14 cellular contexts compared by ENCODE assay signal in the genomic region with DNA sequence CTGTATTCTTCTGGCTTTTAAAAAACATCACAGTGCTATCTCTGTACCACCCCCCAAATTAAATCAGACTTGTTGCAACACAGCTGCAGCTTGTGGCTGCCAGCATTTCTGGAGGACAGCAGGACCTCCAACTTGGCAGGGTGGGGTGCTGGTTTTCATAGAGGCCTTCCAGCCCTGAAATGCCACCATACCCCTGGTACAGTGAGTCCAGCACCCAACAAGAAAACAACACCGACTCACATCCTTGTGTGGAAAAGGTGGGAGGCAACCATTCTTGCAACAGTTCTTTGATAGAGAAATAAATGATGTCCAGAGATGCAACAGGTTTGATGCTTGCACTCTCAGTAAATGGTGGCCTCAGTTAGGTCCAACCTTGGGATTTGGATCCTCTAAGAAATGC.
DNase-seq lines count a peak whose midpoint lies in the region; ATAC-seq and TF ChIP-seq lines count a peak whose summit lies in the region.
"Had no signal": no experiment of that assay in that cellular context is flagged by ENCODE, and none has a peak within 500 bp of the region (broad histone marks: within the 10 kb centered on the region; RNA-seq: fewer than 3 reads in every experiment).

No MANE protein-coding gene starts in this region.

- CTCF ChIA-PET in A673 (lab: Charles Lee): interaction anchor here (0.6 kb wide), 1 partner anchor 23 kb away, joined by 3 read pairs; no protein-coding TSS in a partner anchor

- H3K36me3 Mint-ChIP-seq in stimulated activated effector memory CD8-positive, alpha-beta T cell treated with anti-CD3 and anti-CD28 coated beads, Interleukin-12 subunit alpha, Interleukin-12 subunit beta, amount 100 ng/mL, for 72 hours: no peaks in the 10 kb centered on the region

- H3K4me3 ChIP-seq in A673 (ENCODE audit: low read depth, low read length, poor library complexity, severe bottlenecking): no peak overlapping the region
- H3K4me3 ChIP-seq: GM12878, GM23248 had no signal

- peak overlapping the region; percentile 14 for H3K27ac Mint-ChIP-seq in stimulated activated effector memory CD8-positive, alpha-beta T cell treated with anti-CD3 and anti-CD28 coated beads, Interleukin-12 subunit alpha, Interleukin-12 subunit beta, amount 100 ng/mL, for 72 hours

- no peaks in the 10 kb centered on the region for H3K9me3 Mint-ChIP-seq in stimulated activated effector memory CD8-positive, alpha-beta T cell treated with anti-CD3 and anti-CD28 coated beads, Interleukin-12 subunit alpha, Interleukin-12 subunit beta, amount 100 ng/mL, for 72 hours

- no peak overlapping the region for H3K4me3 Mint-ChIP-seq in stimulated activated effector memory CD8-positive, alpha-beta T cell treated with anti-CD3 and anti-CD28 coated beads, Interleukin-12 subunit alpha, Interleukin-12 subunit beta, amount 100 ng/mL, for 72 hours

- ATAC-seq in SK-N-SH treated with all-trans-retinoic acid at 6 μM for 48 hours: no peak
- ATAC-seq in stimulated activated effector memory CD8-positive, alpha-beta T cell treated with anti-CD3 and anti-CD28 coated beads, Interleukin-12 subunit alpha, Interleukin-12 subunit beta, amount 100 ng/mL, for 72 hours: no peak
- ATAC-seq in GM19023 (IDR thresholded peaks at IDR 0.05; ENCODE audit: unreplicated experiment): no peak
- ATAC-seq: GM12878 had no signal

- no peak for DNase-seq in A673 (ENCODE audit: low spot score)
- peak in 36 of 42 donors; percentile 11 to 78 (median 40) for DNase-seq in head of caudate nucleus
- DNase-seq in stimulated activated effector memory CD8-positive, alpha-beta T cell treated with anti-CD3 and anti-CD28 coated beads, Interleukin-12 subunit alpha, Interleukin-12 subunit beta, amount 100 ng/mL, for 72 hours (ENCODE audit: low spot score in 2 of 2): no peak
- DNase-seq in DMS79 treated with DMSO at 0.1 percent for 48 hours (lab: John Stamatoyannopoulos, UW): no peak
- DNase-seq in SHP77 (lab: John Stamatoyannopoulos, UW): no peak
- DNase-seq in SKM-1 treated with dmso at 0.1 percent for 144 hours (lab: John Stamatoyannopoulos, UW; ENCODE audit: unreplicated experiment): no peak
- DNase-seq: GDM1, GM23248, HCEC 1CT, NCI-H1417 treated with DMSO at 0.1 percent for 48 hours, NCI-H2171 treated with DMSO at 0.1 percent for 48 hours had no signal

- no TSS peak for BruUV-seq in A673 (replicated peaks; lab: Mats Ljungman, UMichigan)

- no peaks in the 10 kb centered on the region for H3K27me3 ChIP-seq in A673 (replicated peaks; ENCODE audit: insufficient read depth, low read depth, low read length, poor library complexity)

- H3K36me3 ChIP-seq in A673 (ENCODE audit: insufficient read depth, low read length, poor library complexity, severe bottlenecking): no peaks in the 10 kb centered on the region

- intact Hi-C loops in A673 (cut with micrococcal nuclease; ENCODE audit: unreplicated experiment) (no loop called here), head of caudate nucleus (cut with DNase I) (no loop called here)

- TF ChIP-seq CTCF in A673 (conservative IDR thresholded peaks at IDR 0.05; ENCODE audit: low read depth, low read length): no peak

- H3K27ac ChIP-seq in A673 (ENCODE audit: low read depth, low read length, poor library complexity, severe bottlenecking): peak overlapping the region; percentile 39
- H3K27ac ChIP-seq: GM23248 had no signal

- POLR2A ChIA-PET in A673 (lab: Charles Lee; ENCODE audit: low non-redundant PET): no interaction called here

- H3K4me1 ChIP-seq in A673 (ENCODE audit: insufficient read depth, low read length, poor library complexity, severe bottlenecking): peaks cover 42% of the 10 kb centered on the region

- no peaks in the 10 kb centered on the region for H3K9me3 ChIP-seq in A673 (ENCODE audit: low read depth, low read length, poor library complexity, severe bottlenecking)

- peaks cover 5% of the 10 kb centered on the region for H3K4me1 Mint-ChIP-seq in stimulated activated effector memory CD8-positive, alpha-beta T cell treated with anti-CD3 and anti-CD28 coated beads, Interleukin-12 subunit alpha, Interleukin-12 subunit beta, amount 100 ng/mL, for 72 hours

TF ChIP-seq in SK-N-SH treated with all-trans-retinoic acid at 6 μM for 48 hours, 23 proteins besides CTCF, POLR2A, EP300 and RAD21 (continues in another document):
- TF ChIP-seq TOX (CRISPR knock-in tag; IDR thresholded peaks at IDR 0.05; ENCODE audit: borderline replicate concordance) (no peak), ESRRG (CRISPR knock-in tag; IDR thresholded peaks at IDR 0.05) (no peak), SNAI2 (CRISPR knock-in tag; IDR thresholded peaks at IDR 0.05) (no peak), ARNTL (CRISPR knock-in tag; IDR thresholded peaks at IDR 0.05; ENCODE audit: borderline replicate concordance, low read depth) (no peak), TCF4 (CRISPR knock-in tag; IDR thresholded peaks at IDR 0.05; ENCODE audit: borderline replicate concordance) (peak; percentile 39; the same call in 1 of the 2 replicates), ZNF565 (CRISPR knock-in tag; conservative IDR thresholded peaks at IDR 0.05; ENCODE audit: low read depth) (no peak), BACH2 (CRISPR knock-in tag; IDR thresholded peaks at IDR 0.05; ENCODE audit: borderline replicate concordance) (no peak), CSDC2 (CRISPR knock-in tag; IDR thresholded peaks at IDR 0.05) (no peak), ZNF8 (CRISPR knock-in tag; IDR thresholded peaks at IDR 0.05) (no peak)
- TF ChIP-seq, protein P1, sequence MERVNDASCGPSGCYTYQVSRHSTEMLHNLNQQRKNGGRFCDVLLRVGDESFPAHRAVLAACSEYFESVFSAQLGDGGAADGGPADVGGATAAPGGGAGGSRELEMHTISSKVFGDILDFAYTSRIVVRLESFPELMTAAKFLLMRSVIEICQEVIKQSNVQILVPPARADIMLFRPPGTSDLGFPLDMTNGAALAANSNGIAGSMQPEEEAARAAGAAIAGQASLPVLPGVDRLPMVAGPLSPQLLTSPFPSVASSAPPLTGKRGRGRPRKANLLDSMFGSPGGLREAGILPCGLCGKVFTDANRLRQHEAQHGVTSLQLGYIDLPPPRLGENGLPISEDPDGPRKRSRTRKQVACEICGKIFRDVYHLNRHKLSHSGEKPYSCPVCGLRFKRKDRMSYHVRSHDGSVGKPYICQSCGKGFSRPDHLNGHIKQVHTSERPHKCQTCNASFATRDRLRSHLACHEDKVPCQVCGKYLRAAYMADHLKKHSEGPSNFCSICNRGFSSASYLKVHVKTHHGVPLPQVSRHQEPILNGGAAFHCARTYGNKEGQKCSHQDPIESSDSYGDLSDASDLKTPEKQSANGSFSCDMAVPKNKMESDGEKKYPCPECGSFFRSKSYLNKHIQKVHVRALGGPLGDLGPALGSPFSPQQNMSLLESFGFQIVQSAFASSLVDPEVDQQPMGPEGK (CRISPR knock-in tag; IDR thresholded peaks at IDR 0.05; ENCODE audit: borderline replicate concordance): no peak
- TF ChIP-seq, protein P2, sequence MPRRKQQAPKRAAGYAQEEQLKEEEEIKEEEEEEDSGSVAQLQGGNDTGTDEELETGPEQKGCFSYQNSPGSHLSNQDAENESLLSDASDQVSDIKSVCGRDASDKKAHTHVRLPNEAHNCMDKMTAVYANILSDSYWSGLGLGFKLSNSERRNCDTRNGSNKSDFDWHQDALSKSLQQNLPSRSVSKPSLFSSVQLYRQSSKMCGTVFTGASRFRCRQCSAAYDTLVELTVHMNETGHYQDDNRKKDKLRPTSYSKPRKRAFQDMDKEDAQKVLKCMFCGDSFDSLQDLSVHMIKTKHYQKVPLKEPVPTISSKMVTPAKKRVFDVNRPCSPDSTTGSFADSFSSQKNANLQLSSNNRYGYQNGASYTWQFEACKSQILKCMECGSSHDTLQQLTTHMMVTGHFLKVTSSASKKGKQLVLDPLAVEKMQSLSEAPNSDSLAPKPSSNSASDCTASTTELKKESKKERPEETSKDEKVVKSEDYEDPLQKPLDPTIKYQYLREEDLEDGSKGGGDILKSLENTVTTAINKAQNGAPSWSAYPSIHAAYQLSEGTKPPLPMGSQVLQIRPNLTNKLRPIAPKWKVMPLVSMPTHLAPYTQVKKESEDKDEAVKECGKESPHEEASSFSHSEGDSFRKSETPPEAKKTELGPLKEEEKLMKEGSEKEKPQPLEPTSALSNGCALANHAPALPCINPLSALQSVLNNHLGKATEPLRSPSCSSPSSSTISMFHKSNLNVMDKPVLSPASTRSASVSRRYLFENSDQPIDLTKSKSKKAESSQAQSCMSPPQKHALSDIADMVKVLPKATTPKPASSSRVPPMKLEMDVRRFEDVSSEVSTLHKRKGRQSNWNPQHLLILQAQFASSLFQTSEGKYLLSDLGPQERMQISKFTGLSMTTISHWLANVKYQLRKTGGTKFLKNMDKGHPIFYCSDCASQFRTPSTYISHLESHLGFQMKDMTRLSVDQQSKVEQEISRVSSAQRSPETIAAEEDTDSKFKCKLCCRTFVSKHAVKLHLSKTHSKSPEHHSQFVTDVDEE (CRISPR knock-in tag; IDR thresholded peaks at IDR 0.05): peak; percentile 58; the same call in 1 of the 2 replicates
- TF ChIP-seq, protein P3, sequence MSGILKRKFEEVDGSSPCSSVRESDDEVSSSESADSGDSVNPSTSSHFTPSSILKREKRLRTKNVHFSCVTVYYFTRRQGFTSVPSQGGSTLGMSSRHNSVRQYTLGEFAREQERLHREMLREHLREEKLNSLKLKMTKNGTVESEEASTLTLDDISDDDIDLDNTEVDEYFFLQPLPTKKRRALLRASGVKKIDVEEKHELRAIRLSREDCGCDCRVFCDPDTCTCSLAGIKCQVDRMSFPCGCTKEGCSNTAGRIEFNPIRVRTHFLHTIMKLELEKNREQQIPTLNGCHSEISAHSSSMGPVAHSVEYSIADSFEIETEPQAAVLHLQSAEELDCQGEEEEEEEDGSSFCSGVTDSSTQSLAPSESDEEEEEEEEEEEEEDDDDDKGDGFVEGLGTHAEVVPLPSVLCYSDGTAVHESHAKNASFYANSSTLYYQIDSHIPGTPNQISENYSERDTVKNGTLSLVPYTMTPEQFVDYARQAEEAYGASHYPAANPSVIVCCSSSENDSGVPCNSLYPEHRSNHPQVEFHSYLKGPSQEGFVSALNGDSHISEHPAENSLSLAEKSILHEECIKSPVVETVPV (CRISPR knock-in tag; IDR thresholded peaks at IDR 0.05): no peak
- TF ChIP-seq, protein P4, sequence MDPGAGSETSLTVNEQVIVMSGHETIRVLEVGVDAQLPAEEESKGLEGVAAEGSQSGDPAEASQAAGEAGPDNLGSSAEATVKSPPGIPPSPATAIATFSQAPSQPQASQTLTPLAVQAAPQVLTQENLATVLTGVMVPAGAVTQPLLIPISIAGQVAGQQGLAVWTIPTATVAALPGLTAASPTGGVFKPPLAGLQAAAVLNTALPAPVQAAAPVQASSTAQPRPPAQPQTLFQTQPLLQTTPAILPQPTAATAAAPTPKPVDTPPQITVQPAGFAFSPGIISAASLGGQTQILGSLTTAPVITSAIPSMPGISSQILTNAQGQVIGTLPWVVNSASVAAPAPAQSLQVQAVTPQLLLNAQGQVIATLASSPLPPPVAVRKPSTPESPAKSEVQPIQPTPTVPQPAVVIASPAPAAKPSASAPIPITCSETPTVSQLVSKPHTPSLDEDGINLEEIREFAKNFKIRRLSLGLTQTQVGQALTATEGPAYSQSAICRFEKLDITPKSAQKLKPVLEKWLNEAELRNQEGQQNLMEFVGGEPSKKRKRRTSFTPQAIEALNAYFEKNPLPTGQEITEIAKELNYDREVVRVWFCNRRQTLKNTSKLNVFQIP (CRISPR knock-in tag; IDR thresholded peaks at IDR 0.05; ENCODE audit: borderline replicate concordance, low read depth): no peak

Comparison
In these comparisons a context has a peak if more than half of its experiments do, and no peak if none do; other contexts are left out.
1. DNase-seq: peak in head of caudate nucleus (36 of 42); none in A673 (single experiment), stimulated activated effector memory CD8-positive, alpha-beta T cell treated with anti-CD3 and anti-CD28 coated beads, Interleukin-12 subunit alpha, Interleukin-12 subunit beta, amount 100 ng/mL, for 72 hours (0 of 2), DMS79 treated with DMSO at 0.1 percent for 48 hours (single experiment), SHP77 (0 of 2) and SKM-1 treated with dmso at 0.1 percent for 144 hours (single experiment).